Comparison of ENCODE assay signal across 5 cellular contexts in genomic region chr18:57853864-57854263, GRCh38.
"Had no signal": no experiment of that assay in that cellular context is flagged by ENCODE, and none has a peak within 500 bp of the region (broad histone marks: within the 10 kb centered on the region; RNA-seq: fewer than 3 reads in every experiment).

No MANE protein-coding gene starts in this region.

- H3K4me2 ChIP-seq: GM23338 had no signal

- H2AFZ ChIP-seq: GM23338 had no signal

- H3K4me3 ChIP-seq: GM23338 had no signal

- DNase-seq: H9, HCEC 1CT had no signal

- H3K27ac ChIP-seq: HL-60 had no signal

- ATAC-seq: GM23338, HepG2 had no signal
